ENCODE assay signal across 21 cellular contexts in genomic region chr18:76380127-76380729, GRCh38.
"Had no signal": no experiment of that assay in that cellular context is flagged by ENCODE, and none has a peak within 500 bp of the region (broad histone marks: within the 10 kb centered on the region; RNA-seq: fewer than 3 reads in every experiment).

No MANE protein-coding gene starts in this region.

- H3K27ac ChIP-seq: body of pancreas, cardiac muscle cell, esophagus muscularis mucosa, foreskin keratinocyte, left lung, lower lobe of right lung, pancreas, psoas muscle, suprapubic skin, tibial artery had no signal

- DNase-seq: activated CD4-positive, alpha-beta T cell treated with anti-CD3 and anti-CD28 coated beads for 4 hours; activated CD4-positive, alpha-beta T cell treated with anti-CD3 and anti-CD28 coated beads, Interleukin-2, amount 50 U/mL, for 4 hours; activated CD4-positive, CD25-positive, alpha-beta regulatory T cell; activated effector memory CD4-positive, alpha-beta T cell treated with Interleukin-2 at 50 U/mL for 16 hours; body of pancreas; cortex of kidney; foreskin keratinocyte; kidney glomerular epithelial cell; left lung; lower lobe of right lung; mucosa of descending colon; pancreas; psoas muscle; stimulated activated naive CD4-positive, alpha-beta T cell had no signal

- H3K4me3 ChIP-seq: body of pancreas, cardiac muscle cell, esophagus muscularis mucosa, left lung, lower lobe of right lung, mucosa of descending colon, pancreas, psoas muscle, smooth muscle cell, suprapubic skin, tibial artery had no signal

- H3K9me3 ChIP-seq: body of pancreas, esophagus muscularis mucosa, left lung, lower lobe of right lung, mucosa of descending colon, pancreas, psoas muscle, suprapubic skin, tibial artery had no signal

- H3K27ac Mint-ChIP-seq: activated naive CD8-positive, alpha-beta T cell had no signal

- H3K27me3 Mint-ChIP-seq: activated naive CD8-positive, alpha-beta T cell; natural killer cell treated with Interleukin-12 subunit alpha and Interleukin-12 subunit beta and Interleukin-15 and Interleukin-18, amount 100 ng/mL, for 72 hours had no signal

- H3K27me3 ChIP-seq: body of pancreas, cardiac muscle cell, esophagus muscularis mucosa, foreskin keratinocyte, left lung, pancreas, suprapubic skin, tibial artery had no signal

- ATAC-seq: body of pancreas, left lung, lower lobe of right lung, mucosa of descending colon, psoas muscle had no signal

- H3K4me1 ChIP-seq: foreskin keratinocyte, pancreas, psoas muscle, suprapubic skin had no signal

- H3K4me3 Mint-ChIP-seq: activated naive CD8-positive, alpha-beta T cell; natural killer cell treated with Interleukin-12 subunit alpha and Interleukin-12 subunit beta and Interleukin-15 and Interleukin-18, amount 100 ng/mL, for 72 hours had no signal

- H3K4me2 ChIP-seq: smooth muscle cell had no signal
